1 cellular context compared by ENCODE assay signal in genomic region chr14:75433631-75434556, GRCh38.
TF ChIP-seq lines count a peak whose summit lies in the region.

No MANE protein-coding gene starts in this region.

TF ChIP-seq in WTC11, 78 proteins besides CTCF, POLR2A, EP300 and RAD21 (continued from another document):
- no peak for TF ChIP-seq USF1 (CRISPR knock-in tag; IDR thresholded peaks at IDR 0.05)
- no peak for TF ChIP-seq TCF7 (CRISPR knock-in tag; IDR thresholded peaks at IDR 0.05; ENCODE audit: low read depth)
- no peak for TF ChIP-seq JAZF1 (CRISPR knock-in tag; IDR thresholded peaks at IDR 0.05)
- TF ChIP-seq SOX15 (CRISPR knock-in tag; IDR thresholded peaks at IDR 0.05) = no peak
- TF ChIP-seq KAT7 (CRISPR knock-in tag; IDR thresholded peaks at IDR 0.05; ENCODE audit: borderline replicate concordance) = no peak
- TF ChIP-seq MXD4 (CRISPR knock-in tag; IDR thresholded peaks at IDR 0.05; ENCODE audit: borderline replicate concordance) = no peak
- TF ChIP-seq NFYB (CRISPR knock-in tag; conservative IDR thresholded peaks at IDR 0.05; ENCODE audit: low read depth) = no peak
- TF ChIP-seq ZNF425 (CRISPR knock-in tag; conservative IDR thresholded peaks at IDR 0.05) = no peak
- no peak for TF ChIP-seq FOXJ3 (CRISPR knock-in tag; IDR thresholded peaks at IDR 0.05; ENCODE audit: borderline replicate concordance)
- TF ChIP-seq, protein P1, sequence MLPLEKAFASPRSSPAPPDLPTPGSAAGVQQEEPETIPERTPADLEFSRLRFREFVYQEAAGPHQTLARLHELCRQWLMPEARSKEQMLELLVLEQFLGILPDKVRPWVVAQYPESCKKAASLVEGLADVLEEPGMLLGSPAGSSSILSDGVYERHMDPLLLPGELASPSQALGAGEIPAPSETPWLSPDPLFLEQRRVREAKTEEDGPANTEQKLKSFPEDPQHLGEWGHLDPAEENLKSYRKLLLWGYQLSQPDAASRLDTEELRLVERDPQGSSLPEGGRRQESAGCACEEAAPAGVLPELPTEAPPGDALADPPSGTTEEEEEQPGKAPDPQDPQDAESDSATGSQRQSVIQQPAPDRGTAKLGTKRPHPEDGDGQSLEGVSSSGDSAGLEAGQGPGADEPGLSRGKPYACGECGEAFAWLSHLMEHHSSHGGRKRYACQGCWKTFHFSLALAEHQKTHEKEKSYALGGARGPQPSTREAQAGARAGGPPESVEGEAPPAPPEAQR (CRISPR knock-in tag; IDR thresholded peaks at IDR 0.05) = no peak
- no peak for TF ChIP-seq ZNF423 (CRISPR knock-in tag; IDR thresholded peaks at IDR 0.05)
- TF ChIP-seq ZNF219 (CRISPR knock-in tag; IDR thresholded peaks at IDR 0.05; ENCODE audit: borderline replicate concordance) = no peak
- no peak for TF ChIP-seq RORB (CRISPR knock-in tag; IDR thresholded peaks at IDR 0.05)
- TF ChIP-seq, protein P2, sequence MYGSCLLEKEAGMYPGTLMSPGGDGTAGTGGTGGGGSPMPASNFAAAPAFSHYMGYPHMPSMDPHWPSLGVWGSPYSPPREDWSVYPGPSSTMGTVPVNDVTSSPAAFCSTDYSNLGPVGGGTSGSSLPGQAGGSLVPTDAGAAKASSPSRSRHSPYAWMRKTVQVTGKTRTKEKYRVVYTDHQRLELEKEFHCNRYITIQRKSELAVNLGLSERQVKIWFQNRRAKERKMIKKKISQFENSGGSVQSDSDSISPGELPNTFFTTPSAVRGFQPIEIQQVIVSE (CRISPR knock-in tag; IDR thresholded peaks at IDR 0.05; ENCODE audit: borderline replicate concordance) = no peak
